ENCODE assay signal across 9 cellular contexts in genomic region chr22:40183029-40183581, GRCh38. TPM values are rescaled to one million over a fixed set of nuclear protein-coding genes. Genes with fewer than 3 reads are reported as not detected.
DNase-seq lines count a peak whose midpoint lies in the region; ATAC-seq and TF ChIP-seq lines count a peak whose summit lies in the region.
"Had no signal": no experiment of that assay in that cellular context is flagged by ENCODE, and none has a peak within 500 bp of the region (broad histone marks: within the 10 kb centered on the region; RNA-seq: fewer than 3 reads in every experiment).

No MANE protein-coding gene starts in this region.

- CTCF ChIA-PET in activated CD8-positive, alpha-beta T cell treated with anti-CD3 and anti-CD28 coated beads for 36 hours (lab: Charles Lee): no interaction called here

- no peaks in the 10 kb centered on the region for H3K36me3 ChIP-seq in heart left ventricle

- no peaks in the 10 kb centered on the region for H3K27me3 Mint-ChIP-seq in activated CD8-positive, alpha-beta T cell treated with anti-CD3 and anti-CD28 coated beads for 36 hours

- no peak for TF ChIP-seq POLR2A in heart left ventricle (IDR thresholded peaks at IDR 0.05)

- peak; percentile 12 for DNase-seq in NCI-H446 treated with DMSO at 0.1 percent for 48 hours (lab: John Stamatoyannopoulos, UW)
- no peak for DNase-seq in NCI-H446 (lab: John Stamatoyannopoulos, UW)
- peak; percentile 41 for DNase-seq in activated CD8-positive, alpha-beta T cell treated with anti-CD3 and anti-CD28 coated beads for 36 hours
- no peak for DNase-seq in heart left ventricle
- peak; percentile 67 for DNase-seq in skeletal muscle cell (ENCODE audit: low read depth)
- DNase-seq in ecto neural progenitor cell (ENCODE audit: low spot score): no peak
- no peak for DNase-seq in NCI-H748 treated with DMSO at 0.1 percent for 48 hours (lab: John Stamatoyannopoulos, UW)

- H3K4me1 Mint-ChIP-seq in activated CD8-positive, alpha-beta T cell treated with anti-CD3 and anti-CD28 coated beads for 36 hours (ENCODE audit: low read depth): peaks cover 56% of the 10 kb centered on the region

- no peaks in the 10 kb centered on the region for H3K27me3 ChIP-seq in heart left ventricle

- H3K4me3 ChIP-seq in heart left ventricle (peak overlapping the region in 4 of 12 donors; percentile 2 to 17 (median 13)), skeletal muscle cell (ENCODE audit: low read depth, low read length) (peak overlapping the region; percentile 27)

- H3K4me3 Mint-ChIP-seq in activated CD8-positive, alpha-beta T cell treated with anti-CD3 and anti-CD28 coated beads for 36 hours: peak overlapping the region; percentile 55

- H3K9me3 Mint-ChIP-seq in activated CD8-positive, alpha-beta T cell treated with anti-CD3 and anti-CD28 coated beads for 36 hours: no peaks in the 10 kb centered on the region

- H3K27ac ChIP-seq in heart left ventricle: peak overlapping the region in 11 of 12 donors; percentile 3 to 68 (median 56)
- H3K27ac ChIP-seq: VCaP had no signal

- intact Hi-C loops in activated CD8-positive, alpha-beta T cell treated with anti-CD3 and anti-CD28 coated beads for 36 hours (cut with micrococcal nuclease): no loop called here
- intact Hi-C loops in heart left ventricle (cut with DNase I): loop anchor here in 4 of 10 donors (5.0 to 10.0 kb wide), 4 partner anchors 39 to 164 kb away; partner anchors contain the start of gene ADSL (in 1 of the 4)

- TF ChIP-seq CTCF in activated CD8-positive, alpha-beta T cell treated with anti-CD3 and anti-CD28 coated beads for 36 hours (IDR thresholded peaks at IDR 0.05): no peak
- no peak for TF ChIP-seq CTCF in heart left ventricle (IDR thresholded peaks at IDR 0.05)

- peaks cover 10% of the 10 kb centered on the region for H3K36me3 Mint-ChIP-seq in activated CD8-positive, alpha-beta T cell treated with anti-CD3 and anti-CD28 coated beads for 36 hours (ENCODE audit: low read depth)

- POLR2A ChIA-PET in activated CD8-positive, alpha-beta T cell treated with anti-CD3 and anti-CD28 coated beads for 36 hours (lab: Charles Lee): interaction anchor here (1.2 kb wide), 2 partner anchors 9 to 110 kb away, joined by 3 to 4 read pairs; no protein-coding TSS in a partner anchor

- no peaks in the 10 kb centered on the region for H3K9me3 ChIP-seq in heart left ventricle

- peak overlapping the region; percentile 82 for H3K27ac Mint-ChIP-seq in activated CD8-positive, alpha-beta T cell treated with anti-CD3 and anti-CD28 coated beads for 36 hours

- H3K4me1 ChIP-seq in heart left ventricle: peaks cover 6 to 90% (median 68%) of the 10 kb centered on the region in 12 donors

- WGBS in heart left ventricle, 4 donors: 12 to 14% (median 13%) methylated on average over 9 of the region's 9 CpGs

- ATAC-seq in activated CD8-positive, alpha-beta T cell treated with anti-CD3 and anti-CD28 coated beads for 36 hours: peak; percentile 67
- ATAC-seq in heart left ventricle (peak; percentile 6 to 48 (median 38)), GM18907 (IDR thresholded peaks at IDR 0.05; ENCODE audit: unreplicated experiment) (no peak)

RNA-seq across cellular contexts. Expression of gene TNRC6B, which starts 5.4 kb away (rescaled TPM):
- total RNA-seq in activated CD8-positive, alpha-beta T cell treated with anti-CD3 and anti-CD28 coated beads for 36 hours: 10 to 100 TPM; 42.6 to 45.2 TPM
- 10 to 100 TPM; 32.7 to 62.4 (median 41.1) TPM for total RNA-seq in heart left ventricle
- 10 to 100 TPM; 13.2 to 18.3 TPM for polyA plus RNA-seq in heart left ventricle

Comparison
In these comparisons a context has a peak if more than half of its experiments do, and no peak if none do; other contexts are left out.
1. DNase-seq: peak in NCI-H446 treated with DMSO at 0.1 percent for 48 hours (single experiment), activated CD8-positive, alpha-beta T cell treated with anti-CD3 and anti-CD28 coated beads for 36 hours (single experiment) and skeletal muscle cell (single experiment); none in NCI-H446 (0 of 2), heart left ventricle (0 of 5), ecto neural progenitor cell (single experiment) and NCI-H748 treated with DMSO at 0.1 percent for 48 hours (single experiment).